Comparison of ENCODE assay signal across 1 cellular context in the genomic region with DNA sequence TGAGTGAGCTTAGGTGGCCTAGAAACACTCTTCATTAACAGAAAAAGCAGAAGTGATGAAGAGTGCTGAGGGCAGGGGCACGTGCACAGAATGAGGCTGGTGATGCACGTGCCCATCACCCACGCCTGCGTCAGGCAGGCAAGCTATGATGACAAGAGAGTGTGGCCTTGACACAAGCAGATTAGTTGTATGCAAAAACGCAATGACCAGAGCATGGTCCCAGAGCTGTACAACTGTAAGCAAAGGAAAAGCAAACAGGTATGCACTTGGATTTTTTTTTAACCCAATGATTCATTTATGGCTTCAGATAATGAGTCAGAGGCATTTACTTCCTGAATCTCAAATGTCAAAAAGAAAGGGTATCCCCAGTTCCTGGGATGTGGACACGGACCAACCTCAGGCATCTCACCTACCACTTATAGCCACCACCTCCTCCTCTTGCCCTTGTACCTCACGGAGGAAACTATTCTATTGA.
TF ChIP-seq lines count a peak whose summit lies in the region.

No MANE protein-coding gene starts in this region.

TF ChIP-seq in IMR-90, 13 proteins besides CTCF, POLR2A, EP300 and RAD21:
- TF ChIP-seq BHLHE40 (IDR thresholded peaks at IDR 0.05; ENCODE audit: low read depth, low read length): peak; percentile 56
- no peak for TF ChIP-seq RCOR1 (IDR thresholded peaks at IDR 0.05; ENCODE audit: insufficient replicate concordance, low read length)
